In genomic region chr14:103068351-103069073, GRCh38 we compare ENCODE assay signal across 20 cellular contexts. TPM values are rescaled to one million over a fixed set of nuclear protein-coding genes. Genes with fewer than 3 reads are reported as not detected.
DNase-seq lines count a peak whose midpoint lies in the region; ATAC-seq and TF ChIP-seq lines count a peak whose summit lies in the region.
"Had no signal": no experiment of that assay in that cellular context is flagged by ENCODE, and none has a peak within 500 bp of the region (broad histone marks: within the 10 kb centered on the region; RNA-seq: fewer than 3 reads in every experiment).

No MANE protein-coding gene starts in this region.

- DNase-seq in DMS79 treated with DMSO at 0.1 percent for 48 hours (lab: John Stamatoyannopoulos, UW), result peak; percentile 61
- no peak for DNase-seq in PC-9
- peak; percentile 55 for DNase-seq in spleen
- no peak for DNase-seq in SKM-1 (lab: John Stamatoyannopoulos, UW; ENCODE audit: unreplicated experiment)
- DNase-seq in stimulated activated CD4-positive, alpha-beta T cell treated with anti-CD3 and anti-CD28 coated beads, Interleukin-4, amount 100 ng/mL, for 1 hour, result no peak
- DNase-seq: activated CD4-positive, alpha-beta T cell treated with anti-CD3 and anti-CD28 coated beads for 48 hours; body of pancreas; CD4-positive, alpha-beta memory T cell; heart left ventricle; NCI-H1092; NCI-H2107; NCI-H524; SIG-M5 had no signal

- no peaks in the 10 kb centered on the region for H3K9me2 ChIP-seq in PC-9 (ENCODE audit: insufficient read depth)

- peaks cover 62% of the 10 kb centered on the region for H3F3A ChIP-seq in PC-9 (ENCODE audit: insufficient read depth, low read depth)

- TF ChIP-seq EP300 in gastroesophageal sphincter (IDR thresholded peaks at IDR 0.05), result no peak

- POLR2A ChIA-PET in PC-9 (lab: Charles Lee; ENCODE audit: unreplicated experiment), result interaction anchor here (0.7 kb wide), 1 partner anchor 129 kb away, joined by 4 read pairs; no protein-coding TSS in a partner anchor

- TF ChIP-seq POLR2A in gastroesophageal sphincter (IDR thresholded peaks at IDR 0.05), result no peak
- no peak for TF ChIP-seq POLR2A in spleen (IDR thresholded peaks at IDR 0.05)

- H3K36me3 ChIP-seq in PC-9 (ENCODE audit: low read depth) (no peaks in the 10 kb centered on the region), gastroesophageal sphincter (no peaks in the 10 kb centered on the region), spleen (no peaks in the 10 kb centered on the region)
- H3K36me3 ChIP-seq: heart left ventricle, neutrophil had no signal

- no TSS peak for BruUV-seq in PC-9 (replicated peaks; lab: Mats Ljungman, UMichigan)

- no peaks in the 10 kb centered on the region for H4K20me1 ChIP-seq in PC-9 (ENCODE audit: insufficient read depth)

- H3K9me3 ChIP-seq in PC-9 (ENCODE audit: insufficient read depth, low read depth), result no peaks in the 10 kb centered on the region
- no peaks in the 10 kb centered on the region for H3K9me3 ChIP-seq in gastroesophageal sphincter
- H3K9me3 ChIP-seq in spleen, result no peaks in the 10 kb centered on the region
- H3K9me3 ChIP-seq: body of pancreas, heart left ventricle, neutrophil had no signal

- WGBS in gastroesophageal sphincter (ENCODE audit: low coverage in 1 of 2), 2 donors, result 65 to 80% methylated on average over 2 of the region's 22 CpGs
- 78 to 82% (median 81%) methylated on average over 21 to 22 of the region's 22 CpGs for WGBS in spleen, 5 donors

- H3K4me1 ChIP-seq in PC-9 (replicated peaks; ENCODE audit: insufficient read depth), result peaks cover 72% of the 10 kb centered on the region
- H3K4me1 ChIP-seq in gastroesophageal sphincter, result peaks cover 0 to 8% (median 8%) of the 10 kb centered on the region in 3 donors
- peaks cover 0 to 43% (median 18%) of the 10 kb centered on the region in 6 donors for H3K4me1 ChIP-seq in spleen

- peak overlapping the region; percentile 74 for H3K4me2 ChIP-seq in PC-9

- CTCF ChIA-PET in PC-9 (lab: Charles Lee), result interaction anchor here (0.6 kb wide), 1 partner anchor 96 kb away, joined by 8 read pairs; no protein-coding TSS in a partner anchor

- no peaks in the 10 kb centered on the region for H3K79me2 ChIP-seq in PC-9 (ENCODE audit: low read depth)

- H3K27ac ChIP-seq in PC-9 (peak overlapping the region; percentile 94), gastroesophageal sphincter (peak overlapping the region in 3 of 4 donors; percentile 37 to 60 (median 55)), spleen (no peak overlapping the region)
- H3K27ac ChIP-seq: body of pancreas, neutrophil had no signal

- ATAC-seq in gastroesophageal sphincter (no peak), HG02763 (IDR thresholded peaks at IDR 0.05; ENCODE audit: unreplicated experiment) (no peak)
- ATAC-seq: body of pancreas had no signal

- TF ChIP-seq CTCF in PC-9 (conservative IDR thresholded peaks at IDR 0.05) (no peak), gastroesophageal sphincter (IDR thresholded peaks at IDR 0.05) (no peak), spleen (IDR thresholded peaks at IDR 0.05 in 8 of 11, conservative IDR thresholded peaks at IDR 0.05 in 3 of 11) (no peak)

- no peak overlapping the region for H2AFZ ChIP-seq in PC-9

- peak overlapping the region; percentile 20; the same call in 1 of the 2 replicates for H3K4me3 ChIP-seq in PC-9
- no peak overlapping the region for H3K4me3 ChIP-seq in gastroesophageal sphincter
- H3K4me3 ChIP-seq in spleen, result no peak overlapping the region
- H3K4me3 ChIP-seq: body of pancreas, heart left ventricle had no signal

- intact Hi-C loops in PC-9 (cut with micrococcal nuclease; ENCODE audit: unreplicated experiment), result loop anchor here (5.0 kb wide), 1 partner anchor 541 kb away; no protein-coding TSS in a partner anchor
- intact Hi-C loops in spleen (cut with DNase I; ENCODE audit: low total_unique reads), result no loop called here

- H3K27me3 ChIP-seq in PC-9 (ENCODE audit: insufficient read depth, low read depth) (no peaks in the 10 kb centered on the region), gastroesophageal sphincter (no peaks in the 10 kb centered on the region), spleen (replicated peaks in 1 of 7) (peaks cover 0 to 10% (median 0%) of the 10 kb centered on the region in 7 donors)
- H3K27me3 ChIP-seq: body of pancreas, heart left ventricle had no signal

RNA-seq across cellular contexts. Expression of gene CDC42BPB, which starts 11.2 kb away (rescaled TPM):
- total RNA-seq in PC-9 (2021) (203 and 209 TPM in 2 replicates), gastroesophageal sphincter (100 to 1,000 TPM in 1 of 4 donors, 10 to 100 TPM in 3; 86.7 to 151 (median 97.3) TPM), spleen (10 to 100 TPM; 40.2 to 94.5 (median 79.6) TPM)
- polyA plus RNA-seq in spleen, result 10 to 100 TPM in 2 of 3 donors, 1 to 10 TPM in 1; 6.4 to 22.6 (median 10.1) TPM

RNA-seq across cellular contexts. Expression of gene LBHD2, which starts 15.5 kb away (rescaled TPM):
- total RNA-seq in PC-9 (2021) (0.52 and 0.78 TPM in 2 replicates), gastroesophageal sphincter (not detected), spleen (not detected)
- under 1 TPM in 2 of 3 donors, not detected in 1; 0.52 to 0.55 TPM for polyA plus RNA-seq in spleen
- total RNA-seq: body of pancreas; CD4-positive, alpha-beta memory T cell; heart left ventricle; LHCN-M2; lower leg skin; T-helper 1 cell treated with Interleukin-12 subunit alpha and Interleukin-12 subunit beta and Interleukin-4 antibody, amounts not matched to agents 30 ng/mL and 1 ng/mL, for 36 hours; temporal lobe had no signal
- polyA plus RNA-seq: CD4-positive, alpha-beta memory T cell had no signal

RNA-seq across cellular contexts. Expression of gene EXOC3L4, which starts 26.0 kb away (rescaled TPM):
- total RNA-seq in PC-9 (2021) (0.38 and 1.7 TPM in 2 replicates), gastroesophageal sphincter (1 to 10 TPM in 1 of 4 donors, under 1 TPM in 2, not detected in 1; 0.40 to 3.6 (median 0.45) TPM), spleen (10 to 100 TPM in 4 of 7 donors, 1 to 10 TPM in 3; 2.0 to 30.0 (median 10.5) TPM)
- polyA plus RNA-seq in spleen, result 10 to 100 TPM; 18.5 to 39.2 (median 25.4) TPM
- total RNA-seq: CD4-positive, alpha-beta memory T cell; T-helper 1 cell treated with Interleukin-12 subunit alpha and Interleukin-12 subunit beta and Interleukin-4 antibody, amounts not matched to agents 30 ng/mL and 1 ng/mL, for 36 hours; temporal lobe had no signal
- polyA plus RNA-seq: CD4-positive, alpha-beta memory T cell had no signal

RNA-seq across cellular contexts. Expression of gene TNFAIP2, which starts 54.7 kb away (rescaled TPM):
- total RNA-seq in PC-9 (2021) (291 and 366 TPM in 2 replicates), gastroesophageal sphincter (10 to 100 TPM; 51.6 to 61.9 (median 59.1) TPM), spleen (100 to 1,000 TPM; 147 to 297 (median 261) TPM)
- 100 to 1,000 TPM in 2 of 3 donors, 10 to 100 TPM in 1; 90.2 to 410 (median 391) TPM for polyA plus RNA-seq in spleen
- polyA plus RNA-seq: CD4-positive, alpha-beta memory T cell had no signal

Comparison
In these comparisons a context has a peak if more than half of its experiments do, and no peak if none do; other contexts are left out.
1. DNase-seq: peak in DMS79 treated with DMSO at 0.1 percent for 48 hours (single experiment) and spleen (single experiment); none in PC-9 (0 of 2), SKM-1 (single experiment) and stimulated activated CD4-positive, alpha-beta T cell treated with anti-CD3 and anti-CD28 coated beads, Interleukin-4, amount 100 ng/mL, for 1 hour (single experiment).
2. H3K27ac ChIP-seq: peak in PC-9 (single experiment) and gastroesophageal sphincter (3 of 4); none in spleen (0 of 8).